ENCODE assay signal across 1 cellular context in the genomic region with DNA sequence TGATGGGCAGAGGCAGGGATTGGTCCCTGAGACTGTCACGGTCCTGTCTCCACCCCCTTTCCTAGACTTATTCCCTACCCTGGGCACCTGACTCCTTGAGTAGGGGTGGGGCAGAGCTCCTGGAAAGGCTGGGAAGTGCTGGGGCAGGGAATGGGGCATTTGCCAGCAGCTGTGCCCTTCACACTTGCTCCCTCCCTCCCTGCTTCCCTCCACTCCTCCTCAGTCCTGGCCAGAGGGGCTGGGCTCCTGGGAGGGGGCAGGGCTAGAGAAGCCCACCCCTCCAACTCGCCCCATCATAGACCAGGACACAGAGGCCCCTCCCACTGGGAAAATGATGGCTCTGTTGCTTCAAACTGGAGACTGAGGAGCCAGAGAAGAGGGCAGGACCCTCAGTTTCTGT.
TF ChIP-seq lines count a peak whose summit lies in the region.

No MANE protein-coding gene starts in this region.

TF ChIP-seq in HCT116, 20 proteins besides CTCF, POLR2A, EP300 and RAD21:
- no peak for TF ChIP-seq ELF1 (IDR thresholded peaks at IDR 0.05; ENCODE audit: borderline replicate concordance, low read depth)
- no peak for TF ChIP-seq FOSL1 (IDR thresholded peaks at IDR 0.05; ENCODE audit: low read depth)
- no peak for TF ChIP-seq SIN3A (IDR thresholded peaks at IDR 0.05; ENCODE audit: low read depth)
- no peak for TF ChIP-seq EGR1 (IDR thresholded peaks at IDR 0.05; ENCODE audit: low read depth)
